ENCODE assay signal across 9 cellular contexts in the genomic region with DNA sequence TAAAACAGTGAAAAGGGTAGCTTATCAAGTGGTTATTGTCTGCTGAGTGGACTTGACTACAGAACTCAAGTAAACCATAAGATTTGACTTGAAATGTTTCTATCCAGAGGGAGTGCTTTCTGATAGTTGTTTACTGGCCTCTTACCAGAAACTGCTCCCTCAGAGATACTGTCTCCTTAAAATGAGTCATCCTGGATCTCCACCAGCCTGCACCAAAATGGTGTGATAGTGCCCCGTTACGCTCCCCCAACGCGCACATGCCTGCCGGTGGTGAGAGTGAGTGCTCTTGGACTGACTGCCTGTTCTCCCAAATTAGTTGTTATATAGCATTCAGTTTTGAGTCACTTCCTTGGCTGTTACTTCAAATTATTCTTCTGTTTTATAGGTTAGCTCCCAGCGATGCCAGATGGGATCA. TPM values are rescaled to one million over a fixed set of nuclear protein-coding genes. Genes with fewer than 3 reads are reported as not detected.
DNase-seq lines count a peak whose midpoint lies in the region; ATAC-seq and TF ChIP-seq lines count a peak whose summit lies in the region.
"Had no signal": no experiment of that assay in that cellular context is flagged by ENCODE, and none has a peak within 500 bp of the region (broad histone marks: within the 10 kb centered on the region; RNA-seq: fewer than 3 reads in every experiment).

No MANE protein-coding gene starts in this region.

- peaks cover 55% of the 10 kb centered on the region for H3K36me3 ChIP-seq in endodermal cell (ENCODE audit: control insufficient read depth, insufficient read depth, low read length)

- 85 to 96% methylated on average over 6 of the region's 6 CpGs for WGBS in endodermal cell (ENCODE audit: insufficient coverage in 1 of 2, insufficient read length in 1 of 2), 2 experiments

- peak overlapping the region; percentile 7 for H3K4me3 Mint-ChIP-seq in activated CD8-positive, alpha-beta T cell treated with anti-CD3 and anti-CD28 coated beads for 36 hours
- peak overlapping the region; percentile 38 for H3K4me3 Mint-ChIP-seq in stimulated activated naive CD8-positive, alpha-beta T cell treated with anti-CD3 and anti-CD28 coated beads, Interleukin-15, Interleukin-2, amounts not matched to agents 100 ng/mL and 50 ng/mL, for 24 hours
- no peak overlapping the region for H3K4me3 Mint-ChIP-seq in endodermal cell

- intact Hi-C loops in activated CD8-positive, alpha-beta T cell treated with anti-CD3 and anti-CD28 coated beads for 36 hours (cut with micrococcal nuclease) = no loop called here

- no peak for TF ChIP-seq CTCF in activated CD8-positive, alpha-beta T cell treated with anti-CD3 and anti-CD28 coated beads for 36 hours (IDR thresholded peaks at IDR 0.05)
- TF ChIP-seq CTCF in fibroblast of villous mesenchyme (IDR thresholded peaks at IDR 0.05; ENCODE audit: insufficient read depth, low read depth, low read length) (no peak), endodermal cell (conservative IDR thresholded peaks at IDR 0.05) (no peak)

- no peak overlapping the region for H3K9ac ChIP-seq in endodermal cell (ENCODE audit: extremely low read depth, low read length, poor library complexity, severe bottlenecking)

- H3K27ac Mint-ChIP-seq in activated CD8-positive, alpha-beta T cell treated with anti-CD3 and anti-CD28 coated beads for 36 hours = peak overlapping the region; percentile 71
- peak overlapping the region; percentile 73 for H3K27ac Mint-ChIP-seq in stimulated activated naive CD8-positive, alpha-beta T cell treated with anti-CD3 and anti-CD28 coated beads, Interleukin-15, Interleukin-2, amounts not matched to agents 100 ng/mL and 50 ng/mL, for 24 hours
- H3K27ac Mint-ChIP-seq in endodermal cell = no peak overlapping the region

- peaks cover 72% of the 10 kb centered on the region for H3K4me1 Mint-ChIP-seq in activated CD8-positive, alpha-beta T cell treated with anti-CD3 and anti-CD28 coated beads for 36 hours (ENCODE audit: low read depth)
- peaks cover 77% of the 10 kb centered on the region for H3K4me1 Mint-ChIP-seq in stimulated activated naive CD8-positive, alpha-beta T cell treated with anti-CD3 and anti-CD28 coated beads, Interleukin-15, Interleukin-2, amounts not matched to agents 100 ng/mL and 50 ng/mL, for 24 hours (ENCODE audit: low read depth)
- H3K4me1 Mint-ChIP-seq in endodermal cell = peaks cover 27% of the 10 kb centered on the region

- H3K27me3 Mint-ChIP-seq in activated CD8-positive, alpha-beta T cell treated with anti-CD3 and anti-CD28 coated beads for 36 hours = no peaks in the 10 kb centered on the region
- H3K27me3 Mint-ChIP-seq in stimulated activated naive CD8-positive, alpha-beta T cell treated with anti-CD3 and anti-CD28 coated beads, Interleukin-15, Interleukin-2, amounts not matched to agents 100 ng/mL and 50 ng/mL, for 24 hours = no peaks in the 10 kb centered on the region
- no peaks in the 10 kb centered on the region for H3K27me3 Mint-ChIP-seq in endodermal cell (ENCODE audit: insufficient read depth)

- no peak for ATAC-seq in activated CD8-positive, alpha-beta T cell treated with anti-CD3 and anti-CD28 coated beads for 36 hours
- ATAC-seq in GM21447 (IDR thresholded peaks at IDR 0.05; ENCODE audit: unreplicated experiment) = no peak

- DNase-seq in NCI-H2196 (lab: John Stamatoyannopoulos, UW; ENCODE audit: unreplicated experiment) (peak; percentile 34), NCI-H2196 treated with DMSO at 0.1 percent for 48 hours (lab: John Stamatoyannopoulos, UW; ENCODE audit: unreplicated experiment) (no peak), fibroblast of villous mesenchyme (ENCODE audit: low read depth) (peak; percentile 92), endodermal cell (no peak)
- no peak for DNase-seq in activated CD8-positive, alpha-beta T cell treated with anti-CD3 and anti-CD28 coated beads for 36 hours
- DNase-seq in effector CD4-positive, alpha-beta T cell = no peak
- DNase-seq: Kasumi-1 had no signal

- H3K4me3 ChIP-seq in fibroblast of villous mesenchyme (ENCODE audit: low read depth, low read length) (no peak overlapping the region), endodermal cell (ENCODE audit: low read length) (no peak overlapping the region)

- no peaks in the 10 kb centered on the region for H3K9me3 Mint-ChIP-seq in activated CD8-positive, alpha-beta T cell treated with anti-CD3 and anti-CD28 coated beads for 36 hours
- H3K9me3 Mint-ChIP-seq in stimulated activated naive CD8-positive, alpha-beta T cell treated with anti-CD3 and anti-CD28 coated beads, Interleukin-15, Interleukin-2, amounts not matched to agents 100 ng/mL and 50 ng/mL, for 24 hours = no peaks in the 10 kb centered on the region
- no peaks in the 10 kb centered on the region for H3K9me3 Mint-ChIP-seq in endodermal cell

- CTCF ChIA-PET in activated CD8-positive, alpha-beta T cell treated with anti-CD3 and anti-CD28 coated beads for 36 hours (lab: Charles Lee) = interaction anchor here (2.1 kb wide), 1 partner anchor 39 kb away, joined by 6 read pairs; no protein-coding TSS in a partner anchor

- H3K27me3 ChIP-seq in endodermal cell (ENCODE audit: control insufficient read depth, insufficient read depth, low read length, poor library complexity, severe bottlenecking) = no peaks in the 10 kb centered on the region

- peaks cover 5% of the 10 kb centered on the region for H3K4me1 ChIP-seq in endodermal cell (ENCODE audit: control insufficient read depth, insufficient read depth, low read length)

- no peaks in the 10 kb centered on the region for H3K9me3 ChIP-seq in endodermal cell (ENCODE audit: control insufficient read depth, low read length)

- H3K36me3 Mint-ChIP-seq in activated CD8-positive, alpha-beta T cell treated with anti-CD3 and anti-CD28 coated beads for 36 hours (ENCODE audit: low read depth) = peaks cover 84% of the 10 kb centered on the region
- H3K36me3 Mint-ChIP-seq in stimulated activated naive CD8-positive, alpha-beta T cell treated with anti-CD3 and anti-CD28 coated beads, Interleukin-15, Interleukin-2, amounts not matched to agents 100 ng/mL and 50 ng/mL, for 24 hours (ENCODE audit: low read depth) = peaks cover 85% of the 10 kb centered on the region
- H3K36me3 Mint-ChIP-seq in endodermal cell (ENCODE audit: low read depth) = peaks cover 62% of the 10 kb centered on the region

- no peak overlapping the region for H3K27ac ChIP-seq in endodermal cell (ENCODE audit: low read depth, low read length)

- POLR2A ChIA-PET in activated CD8-positive, alpha-beta T cell treated with anti-CD3 and anti-CD28 coated beads for 36 hours (lab: Charles Lee) = interaction anchor here (3.2 kb wide), 1 partner anchor 146 kb away, joined by 7 read pairs; no protein-coding TSS in a partner anchor

RNA-seq across cellular contexts. Expression of a gene that starts 22.9 kb away (rescaled TPM):
- total RNA-seq in activated CD8-positive, alpha-beta T cell treated with anti-CD3 and anti-CD28 coated beads for 36 hours = not detected
- total RNA-seq in fibroblast of villous mesenchyme (1.6 and 2.2 TPM in 2 replicates), endodermal cell (1 to 10 TPM; 3.2 to 4.8 TPM)
- 0.50 TPM for polyA plus RNA-seq in endodermal cell (2013, experiment 1 of 2)
- polyA plus RNA-seq in endodermal cell (2013, experiment 2 of 2) = 2.2 TPM

RNA-seq across cellular contexts. Expression of a gene that starts 22.9 kb away (rescaled TPM):
- total RNA-seq in activated CD8-positive, alpha-beta T cell treated with anti-CD3 and anti-CD28 coated beads for 36 hours = not detected
- total RNA-seq in fibroblast of villous mesenchyme = 0.86 and 1.9 TPM in 2 replicates
- total RNA-seq in endodermal cell = 10 to 100 TPM; 15.1 to 26.9 TPM
- 3.5 TPM for polyA plus RNA-seq in endodermal cell (2013, experiment 1 of 2)
- 3.6 TPM for polyA plus RNA-seq in endodermal cell (2013, experiment 2 of 2)

RNA-seq across cellular contexts. Expression of a gene that starts 25.2 kb away (rescaled TPM):
- under 1 TPM in 1 of 2 experiments, not detected in 1; 0.23 TPM for total RNA-seq in activated CD8-positive, alpha-beta T cell treated with anti-CD3 and anti-CD28 coated beads for 36 hours
- 11.7 and 14.2 TPM in 2 replicates for total RNA-seq in fibroblast of villous mesenchyme
- 1 to 10 TPM; 2.0 to 3.4 TPM for total RNA-seq in endodermal cell
- 3.3 TPM for polyA plus RNA-seq in endodermal cell (2013, experiment 1 of 2)
- polyA plus RNA-seq in endodermal cell (2013, experiment 2 of 2) = 2.3 TPM

Comparison
In these comparisons a context has a peak if more than half of its experiments do, and no peak if none do; other contexts are left out.
1. DNase-seq: peak in NCI-H2196 (single experiment) and fibroblast of villous mesenchyme (single experiment); none in NCI-H2196 treated with DMSO at 0.1 percent for 48 hours (single experiment), activated CD8-positive, alpha-beta T cell treated with anti-CD3 and anti-CD28 coated beads for 36 hours (single experiment), effector CD4-positive, alpha-beta T cell (single experiment) and endodermal cell (single experiment).